In the genomic region with DNA sequence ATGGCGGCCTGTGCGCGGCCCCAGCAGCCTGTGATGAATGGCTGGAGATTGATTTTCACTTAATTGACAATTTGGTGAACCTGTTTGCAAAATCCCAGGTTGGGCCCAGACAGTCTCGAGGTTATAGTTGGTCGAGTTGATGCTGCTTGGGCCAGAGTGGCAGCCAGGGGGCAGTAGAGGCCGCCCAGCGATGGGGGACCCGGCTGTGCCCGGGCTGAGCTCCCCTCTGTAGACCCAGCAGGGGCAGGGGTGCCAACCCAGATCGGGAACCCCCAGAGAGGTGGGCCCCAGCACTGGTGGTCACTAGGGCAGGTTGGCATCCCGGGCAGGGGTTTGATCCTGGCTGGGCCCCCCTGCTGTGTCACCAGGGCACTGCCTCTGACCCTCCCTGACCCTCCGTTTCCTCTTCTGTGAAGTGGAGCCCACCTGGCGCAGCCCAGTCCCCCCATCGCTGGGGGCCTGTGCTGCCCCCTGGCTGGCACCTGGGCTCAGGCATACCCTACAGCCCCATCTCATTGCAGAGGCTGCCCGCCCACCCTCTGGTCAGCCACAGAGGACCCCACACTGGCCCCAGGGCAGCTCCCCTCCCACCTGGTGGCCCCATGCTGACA, we compare ENCODE assay signal across 8 cellular contexts. TPM values are rescaled to one million over a fixed set of nuclear protein-coding genes. Genes with fewer than 3 reads are reported as not detected.
A peak's percentile ranks its signal among the peaks of the same experiment; 100 is the strongest.
DNase-seq lines count a peak whose midpoint lies in the region; ATAC-seq, FAIRE-seq and TF ChIP-seq lines count a peak whose summit lies in the region.

No MANE protein-coding gene starts in this region.

- DNase-seq in NCI-H2171 treated with DMSO at 0.1 percent for 48 hours (lab: John Stamatoyannopoulos, UW): peak; percentile 15
- no peak for DNase-seq in NCI-H2171 (lab: John Stamatoyannopoulos, UW)
- peak; percentile 73 for DNase-seq in activated naive CD8-positive, alpha-beta T cell treated with anti-CD3 and anti-CD28 coated beads, Interleukin-2, amount 10 ng/mL, durations not matched to agents 7 days and 5 days
- no peak for DNase-seq in kidney
- DNase-seq in stimulated activated CD8-positive, alpha-beta memory T cell treated with anti-CD3 and anti-CD28 coated beads, Interleukin-15, amount 100 ng/mL, for 24 hours (ENCODE audit: low read depth): peak; percentile 24
- no peak for DNase-seq in NCI-H774 (lab: John Stamatoyannopoulos, UW)

- intact Hi-C loops in kidney (cut with DNase I): no loop called here

- H3K4me3 ChIP-seq in kidney (ENCODE audit: low read length in 2 of 2): no peak overlapping the region

- no peak overlapping the region for H3K27ac ChIP-seq in kidney (ENCODE audit: low read depth in 2 of 2, low read length in 2 of 2)

- H3K4me3 Mint-ChIP-seq in activated naive CD8-positive, alpha-beta T cell treated with anti-CD3 and anti-CD28 coated beads, Interleukin-2, amount 10 ng/mL, durations not matched to agents 7 days and 5 days: no peak overlapping the region

- TF ChIP-seq CTCF in kidney (IDR thresholded peaks at IDR 0.05; ENCODE audit: borderline replicate concordance, extremely low read depth, insufficient read depth): peak; percentile 77

- FAIRE-seq in kidney (lab: Jason Lieb, UNC): no peak

- no peaks in the 10 kb centered on the region for H3K4me1 Mint-ChIP-seq in activated naive CD8-positive, alpha-beta T cell treated with anti-CD3 and anti-CD28 coated beads, Interleukin-2, amount 10 ng/mL, durations not matched to agents 7 days and 5 days

- H3K4me1 ChIP-seq in kidney (ENCODE audit: control insufficient read depth in 1 of 2, insufficient read depth in 1 of 2, low read depth in 1 of 2, low read length in 2 of 2): no peaks in the 10 kb centered on the region

- no peaks in the 10 kb centered on the region for H3K9me3 Mint-ChIP-seq in activated naive CD8-positive, alpha-beta T cell treated with anti-CD3 and anti-CD28 coated beads, Interleukin-2, amount 10 ng/mL, durations not matched to agents 7 days and 5 days

- no peaks in the 10 kb centered on the region for H3K9me3 ChIP-seq in kidney (ENCODE audit: control insufficient read depth in 1 of 2, low read length in 2 of 2)

- H3K9ac ChIP-seq in kidney (ENCODE audit: low read length in 2 of 2): no peak overlapping the region

- ATAC-seq in SK-N-SH treated with all-trans-retinoic acid at 6 μM for 48 hours: peak; percentile 91
- ATAC-seq in activated naive CD8-positive, alpha-beta T cell treated with anti-CD3 and anti-CD28 coated beads, Interleukin-2, amount 10 ng/mL, durations not matched to agents 7 days and 5 days (ENCODE audit: low read depth): peak; percentile 67
- no peak for ATAC-seq in HG03521 (IDR thresholded peaks at IDR 0.05; ENCODE audit: unreplicated experiment)

- POLR2A ChIA-PET in activated naive CD8-positive, alpha-beta T cell treated with anti-CD3 and anti-CD28 coated beads, Interleukin-2, amount 10 ng/mL, durations not matched to agents 7 days and 5 days (lab: Charles Lee): no interaction called here

- peaks cover 2% of the 10 kb centered on the region for H3K27me3 Mint-ChIP-seq in activated naive CD8-positive, alpha-beta T cell treated with anti-CD3 and anti-CD28 coated beads, Interleukin-2, amount 10 ng/mL, durations not matched to agents 7 days and 5 days

- H3K27ac Mint-ChIP-seq in activated naive CD8-positive, alpha-beta T cell treated with anti-CD3 and anti-CD28 coated beads, Interleukin-2, amount 10 ng/mL, durations not matched to agents 7 days and 5 days: no peak overlapping the region

- H3K36me3 ChIP-seq in kidney (ENCODE audit: control insufficient read depth in 1 of 2, insufficient read depth in 2 of 2, low read length in 2 of 2): no peaks in the 10 kb centered on the region

- no peaks in the 10 kb centered on the region for H3K36me3 Mint-ChIP-seq in activated naive CD8-positive, alpha-beta T cell treated with anti-CD3 and anti-CD28 coated beads, Interleukin-2, amount 10 ng/mL, durations not matched to agents 7 days and 5 days

TF ChIP-seq in SK-N-SH treated with all-trans-retinoic acid at 6 μM for 48 hours, 23 proteins besides CTCF, POLR2A, EP300 and RAD21:
- TF ChIP-seq BACH2 (CRISPR knock-in tag; IDR thresholded peaks at IDR 0.05; ENCODE audit: borderline replicate concordance) (no peak), GLIS3 (CRISPR knock-in tag; IDR thresholded peaks at IDR 0.05) (no peak), ZNF70 (CRISPR knock-in tag; IDR thresholded peaks at IDR 0.05) (no peak), RARB (CRISPR knock-in tag; IDR thresholded peaks at IDR 0.05) (no peak), TOX (CRISPR knock-in tag; IDR thresholded peaks at IDR 0.05; ENCODE audit: borderline replicate concordance) (no peak), TCF4 (CRISPR knock-in tag; IDR thresholded peaks at IDR 0.05; ENCODE audit: borderline replicate concordance) (no peak), CSDC2 (CRISPR knock-in tag; IDR thresholded peaks at IDR 0.05) (no peak), ZNF8 (CRISPR knock-in tag; IDR thresholded peaks at IDR 0.05) (no peak), SNAI2 (CRISPR knock-in tag; IDR thresholded peaks at IDR 0.05) (no peak), ZC3H10 (CRISPR knock-in tag; IDR thresholded peaks at IDR 0.05) (no peak)
- TF ChIP-seq, protein P1, sequence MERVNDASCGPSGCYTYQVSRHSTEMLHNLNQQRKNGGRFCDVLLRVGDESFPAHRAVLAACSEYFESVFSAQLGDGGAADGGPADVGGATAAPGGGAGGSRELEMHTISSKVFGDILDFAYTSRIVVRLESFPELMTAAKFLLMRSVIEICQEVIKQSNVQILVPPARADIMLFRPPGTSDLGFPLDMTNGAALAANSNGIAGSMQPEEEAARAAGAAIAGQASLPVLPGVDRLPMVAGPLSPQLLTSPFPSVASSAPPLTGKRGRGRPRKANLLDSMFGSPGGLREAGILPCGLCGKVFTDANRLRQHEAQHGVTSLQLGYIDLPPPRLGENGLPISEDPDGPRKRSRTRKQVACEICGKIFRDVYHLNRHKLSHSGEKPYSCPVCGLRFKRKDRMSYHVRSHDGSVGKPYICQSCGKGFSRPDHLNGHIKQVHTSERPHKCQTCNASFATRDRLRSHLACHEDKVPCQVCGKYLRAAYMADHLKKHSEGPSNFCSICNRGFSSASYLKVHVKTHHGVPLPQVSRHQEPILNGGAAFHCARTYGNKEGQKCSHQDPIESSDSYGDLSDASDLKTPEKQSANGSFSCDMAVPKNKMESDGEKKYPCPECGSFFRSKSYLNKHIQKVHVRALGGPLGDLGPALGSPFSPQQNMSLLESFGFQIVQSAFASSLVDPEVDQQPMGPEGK (CRISPR knock-in tag; IDR thresholded peaks at IDR 0.05; ENCODE audit: borderline replicate concordance): no peak
- TF ChIP-seq, protein P2, sequence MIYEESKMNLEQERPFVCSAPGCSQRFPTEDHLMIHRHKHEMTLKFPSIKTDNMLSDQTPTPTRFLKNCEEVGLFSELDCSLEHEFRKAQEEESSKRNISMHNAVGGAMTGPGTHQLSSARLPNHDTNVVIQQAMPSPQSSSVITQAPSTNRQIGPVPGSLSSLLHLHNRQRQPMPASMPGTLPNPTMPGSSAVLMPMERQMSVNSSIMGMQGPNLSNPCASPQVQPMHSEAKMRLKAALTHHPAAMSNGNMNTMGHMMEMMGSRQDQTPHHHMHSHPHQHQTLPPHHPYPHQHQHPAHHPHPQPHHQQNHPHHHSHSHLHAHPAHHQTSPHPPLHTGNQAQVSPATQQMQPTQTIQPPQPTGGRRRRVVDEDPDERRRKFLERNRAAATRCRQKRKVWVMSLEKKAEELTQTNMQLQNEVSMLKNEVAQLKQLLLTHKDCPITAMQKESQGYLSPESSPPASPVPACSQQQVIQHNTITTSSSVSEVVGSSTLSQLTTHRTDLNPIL (CRISPR knock-in tag; IDR thresholded peaks at IDR 0.05; ENCODE audit: low read depth): no peak

RNA-seq across cellular contexts. Expression of a gene that starts 34.5 kb away (rescaled TPM):
- total RNA-seq in activated naive CD8-positive, alpha-beta T cell treated with anti-CD3 and anti-CD28 coated beads, Interleukin-2, amount 10 ng/mL, durations not matched to agents 7 days and 5 days: not detected
- not detected for total RNA-seq in kidney
- not detected for polyA plus RNA-seq in kidney (ENCODE audit: insufficient read depth, low read depth, low replicate concordance)

RNA-seq across cellular contexts. Expression of a gene that starts 51.7 kb away (rescaled TPM):
- total RNA-seq in activated naive CD8-positive, alpha-beta T cell treated with anti-CD3 and anti-CD28 coated beads, Interleukin-2, amount 10 ng/mL, durations not matched to agents 7 days and 5 days: 10 to 100 TPM; 45.3 to 45.9 TPM
- 33.1 TPM for total RNA-seq in kidney
- polyA plus RNA-seq in kidney (ENCODE audit: insufficient read depth, low read depth, low replicate concordance): 22.2 TPM

Comparison
In these comparisons a context has a peak if more than half of its experiments do, and no peak if none do; other contexts are left out.
1. DNase-seq: peak in NCI-H2171 treated with DMSO at 0.1 percent for 48 hours (single experiment), activated naive CD8-positive, alpha-beta T cell treated with anti-CD3 and anti-CD28 coated beads, Interleukin-2, amount 10 ng/mL, durations not matched to agents 7 days and 5 days (single experiment) and stimulated activated CD8-positive, alpha-beta memory T cell treated with anti-CD3 and anti-CD28 coated beads, Interleukin-15, amount 100 ng/mL, for 24 hours (single experiment); none in NCI-H2171 (single experiment), kidney (single experiment) and NCI-H774 (single experiment).